In genomic region chr3:70352215-70352614, GRCh38 we compare ENCODE assay signal across 33 cellular contexts. TPM values are rescaled to one million over a fixed set of nuclear protein-coding genes. Genes with fewer than 3 reads are reported as not detected.
"Had no signal": no experiment of that assay in that cellular context is flagged by ENCODE, and none has a peak within 500 bp of the region (broad histone marks: within the 10 kb centered on the region; RNA-seq: fewer than 3 reads in every experiment).

No MANE protein-coding gene starts in this region.

- H3K4me3 ChIP-seq: dorsolateral prefrontal cortex, esophagus muscularis mucosa, gastroesophageal sphincter, heart left ventricle, hepatocyte, left lung, prostate gland, right atrium auricular region, sigmoid colon, testis, tibial nerve, vagina had no signal

- H3K4me1 Mint-ChIP-seq: naive thymus-derived CD8-positive, alpha-beta T cell; nephron progenitor cell; stimulated activated memory B cell treated with anti-CD40 and anti-IgM and Interleukin-4, amounts not matched to agents 10 μg/mL and 1 μg/mL and 100 μg/mL, for 72 hours had no signal

- H3K36me3 Mint-ChIP-seq: stimulated activated memory B cell treated with anti-CD40 and anti-IgM and Interleukin-4, amounts not matched to agents 10 μg/mL and 1 μg/mL and 100 μg/mL, for 72 hours had no signal

- DNase-seq: dorsolateral prefrontal cortex; effector CD4-positive, alpha-beta T cell; foreskin keratinocyte; heart left ventricle; left cardiac atrium; left lung; naive thymus-derived CD8-positive, alpha-beta T cell; nephron progenitor cell; nucleus accumbens; sigmoid colon; stimulated activated CD4-positive, alpha-beta T cell treated with anti-CD3 and anti-CD28 coated beads, Interleukin-4, amount 100 ng/mL, for 4 hours; stimulated activated naive CD8-positive, alpha-beta T cell treated with anti-CD3 and anti-CD28 coated beads, Interleukin-15, Interleukin-2, amounts not matched to agents 100 U/mL and 50 U/mL, for 24 hours; substantia nigra; testis had no signal

- H3K27me3 Mint-ChIP-seq: stimulated activated memory B cell treated with anti-CD40 and anti-IgM and Interleukin-4, amounts not matched to agents 10 μg/mL and 1 μg/mL and 100 μg/mL, for 72 hours had no signal

- H3K9me3 Mint-ChIP-seq: stimulated activated memory B cell treated with anti-CD40 and anti-IgM and Interleukin-4, amounts not matched to agents 10 μg/mL and 1 μg/mL and 100 μg/mL, for 72 hours had no signal

- H3K4me3 Mint-ChIP-seq: naive thymus-derived CD8-positive, alpha-beta T cell; nephron progenitor cell; stimulated activated memory B cell treated with anti-CD40 and anti-IgM and Interleukin-4, amounts not matched to agents 10 μg/mL and 1 μg/mL and 100 μg/mL, for 72 hours had no signal

- H3K27me3 ChIP-seq: dorsolateral prefrontal cortex, esophagus muscularis mucosa, foreskin keratinocyte, gastroesophageal sphincter, heart left ventricle, hepatocyte, left lung, right atrium auricular region, sigmoid colon, testis, tibial nerve, vagina had no signal

- H3K36me3 ChIP-seq: esophagus muscularis mucosa, gastroesophageal sphincter, heart left ventricle, left lung, prostate gland, right atrium auricular region, sigmoid colon, tibial nerve, vagina had no signal

- H3K27ac Mint-ChIP-seq: naive thymus-derived CD8-positive, alpha-beta T cell; nephron progenitor cell; stimulated activated memory B cell treated with anti-CD40 and anti-IgM and Interleukin-4, amounts not matched to agents 10 μg/mL and 1 μg/mL and 100 μg/mL, for 72 hours had no signal

- FAIRE-seq: colon had no signal

- ATAC-seq: foreskin keratinocyte; gastroesophageal sphincter; heart left ventricle; left cardiac atrium; left lung; naive thymus-derived CD8-positive, alpha-beta T cell; stimulated activated memory B cell treated with anti-CD40 and anti-IgM and Interleukin-4, amounts not matched to agents 10 μg/mL and 1 μg/mL and 100 μg/mL, for 72 hours; stimulated activated naive CD8-positive, alpha-beta T cell treated with anti-CD3 and anti-CD28 coated beads, Interleukin-15, Interleukin-2, amounts not matched to agents 100 U/mL and 50 U/mL, for 24 hours had no signal

RNA-seq across cellular contexts. Expression of gene MDFIC2, which starts 39.8 kb away (rescaled TPM):
- total RNA-seq: dorsolateral prefrontal cortex; epithelial cell of proximal tubule; esophagus muscularis mucosa; fibroblast of lung; foreskin keratinocyte; gastroesophageal sphincter; heart left ventricle; hepatocyte; kidney epithelial cell; left cardiac atrium; left lung; lower leg skin; lung microvascular endothelial cell; mesenteric fat pad; myocyte; naive thymus-derived CD8-positive, alpha-beta T cell; osteocyte; prostate gland; right atrium auricular region; sigmoid colon; skeletal muscle tissue; testis; tibial nerve; ureter; vagina had no signal
